Comparison of ENCODE assay signal across 19 cellular contexts in the genomic region with DNA sequence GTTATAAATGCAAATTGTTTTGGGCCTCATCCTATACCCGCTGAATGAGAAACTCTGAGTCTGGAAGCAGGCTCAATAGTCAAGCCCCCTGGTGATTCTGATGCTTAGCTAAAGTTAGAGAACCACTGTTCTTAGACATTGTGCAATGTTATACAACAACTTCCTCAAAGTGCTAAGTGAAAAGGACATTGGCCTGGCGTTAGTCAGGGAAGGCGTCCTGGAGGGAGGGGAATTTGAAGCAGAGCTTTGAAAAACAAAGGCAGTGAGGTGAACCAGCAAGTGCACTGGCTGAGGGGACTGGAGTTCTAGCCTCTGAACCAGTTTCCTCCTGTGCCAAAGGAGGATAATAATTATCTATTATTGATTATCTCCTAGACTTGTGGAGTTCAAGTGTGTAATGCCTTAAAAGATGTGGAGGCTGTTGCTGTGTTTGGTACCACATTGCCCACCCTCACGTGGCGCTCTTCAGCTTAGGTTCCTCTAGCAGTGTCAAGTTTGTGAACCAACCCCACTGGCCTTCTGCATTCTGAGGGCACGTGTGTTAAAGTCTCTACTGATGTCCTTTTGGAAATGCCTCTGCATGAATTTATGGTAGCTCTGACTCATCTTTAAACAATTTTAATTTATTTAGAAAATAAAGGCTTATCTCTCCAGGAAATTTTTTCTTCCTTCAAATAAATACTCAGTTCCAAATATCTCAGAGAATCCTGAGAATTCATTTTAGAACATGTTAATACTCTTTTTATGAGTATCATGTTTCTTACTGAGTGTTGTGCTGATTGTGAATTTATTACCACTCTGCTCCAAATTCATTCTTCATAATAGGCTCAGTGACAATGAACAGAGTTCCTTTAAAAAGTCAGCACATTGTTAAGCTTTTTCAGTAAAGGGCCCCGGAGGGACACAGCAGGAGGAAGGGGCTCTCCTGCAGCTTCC. TPM values are rescaled to one million over a fixed set of nuclear protein-coding genes. Genes with fewer than 3 reads are reported as not detected.
DNase-seq lines count a peak whose midpoint lies in the region; ATAC-seq and FAIRE-seq lines count a peak whose summit lies in the region.
"Had no signal": no experiment of that assay in that cellular context is flagged by ENCODE, and none has a peak within 500 bp of the region (broad histone marks: within the 10 kb centered on the region; RNA-seq: fewer than 3 reads in every experiment).

No MANE protein-coding gene starts in this region.

- H3K27me3 ChIP-seq in naive thymus-derived CD4-positive, alpha-beta T cell (ENCODE audit: control insufficient read depth in 2 of 2, insufficient read depth in 2 of 2, low read length in 2 of 2), result peaks cover 0 to 3% of the 10 kb centered on the region in 2 donors

- CTCF ChIA-PET in naive thymus-derived CD4-positive, alpha-beta T cell (lab: Charles Lee), result no interaction called here

- H3K9me3 Mint-ChIP-seq in naive thymus-derived CD4-positive, alpha-beta T cell, result no peaks in the 10 kb centered on the region
- H3K9me3 Mint-ChIP-seq: central memory CD8-positive, alpha-beta T cell; H9; T-helper 2 cell treated with Interferon-gamma antibody and Interleukin-4, amounts not matched to agents 5 μg/mL and 100 μg/mL, for 36 hours had no signal

- peaks cover 4 to 16% (median 10%) of the 10 kb centered on the region in 7 donors for H3K4me1 Mint-ChIP-seq in naive thymus-derived CD4-positive, alpha-beta T cell

- FAIRE-seq in endometrium (lab: Jason Lieb, UNC), result peak; percentile 94

- ATAC-seq in naive thymus-derived CD4-positive, alpha-beta T cell, result peak; percentile 59
- ATAC-seq in HG03439 (IDR thresholded peaks at IDR 0.05; ENCODE audit: unreplicated experiment) (no peak), HG02642 (IDR thresholded peaks at IDR 0.05; ENCODE audit: poor library complexity, unreplicated experiment) (no peak)
- ATAC-seq: gastrocnemius medialis had no signal

- H3K27ac Mint-ChIP-seq in naive thymus-derived CD4-positive, alpha-beta T cell, result no peak overlapping the region
- H3K27ac Mint-ChIP-seq: H9; T-helper 2 cell treated with Interferon-gamma antibody and Interleukin-4, amounts not matched to agents 5 μg/mL and 100 μg/mL, for 36 hours had no signal

- H3K27me3 Mint-ChIP-seq in naive thymus-derived CD4-positive, alpha-beta T cell, result peaks cover 47 to 62% (median 57%) of the 10 kb centered on the region in 5 donors

- H3K4me3 Mint-ChIP-seq in naive thymus-derived CD4-positive, alpha-beta T cell, result no peak overlapping the region
- H3K4me3 Mint-ChIP-seq: central memory CD8-positive, alpha-beta T cell; T-helper 2 cell treated with Interferon-gamma antibody and Interleukin-4, amounts not matched to agents 5 μg/mL and 100 μg/mL, for 36 hours had no signal

- H3K36me3 ChIP-seq in naive thymus-derived CD4-positive, alpha-beta T cell (ENCODE audit: control insufficient read depth in 2 of 3, insufficient read depth in 3 of 3, low read length in 3 of 3), result no peaks in the 10 kb centered on the region
- H3K36me3 ChIP-seq: gastrocnemius medialis, upper lobe of left lung had no signal

- no peak overlapping the region for H3K4me3 ChIP-seq in naive thymus-derived CD4-positive, alpha-beta T cell (ENCODE audit: low read length)
- H3K4me3 ChIP-seq: gastrocnemius medialis, spleen, upper lobe of left lung had no signal

- H3K4me1 ChIP-seq in naive thymus-derived CD4-positive, alpha-beta T cell (ENCODE audit: control insufficient read depth in 2 of 2, insufficient read depth in 2 of 2, low read length in 2 of 2), result peaks cover 0 to 5% of the 10 kb centered on the region in 2 donors

- intact Hi-C loops in naive thymus-derived CD4-positive, alpha-beta T cell (cut with micrococcal nuclease), result no loop called here

- POLR2A ChIA-PET in naive thymus-derived CD4-positive, alpha-beta T cell (lab: Charles Lee), result no interaction called here

- peaks cover 0 to 3% (median 0%) of the 10 kb centered on the region in 5 donors for H3K36me3 Mint-ChIP-seq in naive thymus-derived CD4-positive, alpha-beta T cell

- H3K9me3 ChIP-seq in naive thymus-derived CD4-positive, alpha-beta T cell (ENCODE audit: control insufficient read depth in 2 of 3, low read length in 3 of 3), result no peaks in the 10 kb centered on the region
- H3K9me3 ChIP-seq: gastrocnemius medialis, spleen, upper lobe of left lung had no signal

- DNase-seq in EH (ENCODE audit: low read depth) (peak; percentile 43), NOMO-1 treated with DMSO at 0.1 percent for 48 hours (lab: John Stamatoyannopoulos, UW; ENCODE audit: unreplicated experiment) (peak; percentile 85), HuH-7.5 (ENCODE audit: low spot score) (no peak)
- no peak for DNase-seq in naive thymus-derived CD4-positive, alpha-beta T cell
- no peak for DNase-seq in activated CD4-positive, alpha-beta T cell treated with anti-CD3 and anti-CD28 coated beads for 48 hours
- DNase-seq: DND-41; gastrocnemius medialis; H9; NCI-H1930; NCI-H526; spleen; stimulated activated naive CD4-positive, alpha-beta T cell; upper lobe of left lung had no signal

- H3K27ac ChIP-seq in naive thymus-derived CD4-positive, alpha-beta T cell (ENCODE audit: low read depth, low read length), result no peak overlapping the region
- H3K27ac ChIP-seq: gastrocnemius medialis, KMS-11, upper lobe of left lung had no signal

RNA-seq across cellular contexts. Expression of gene CD1D, which starts 5.3 kb away (rescaled TPM):
- total RNA-seq in naive thymus-derived CD4-positive, alpha-beta T cell, result 10 to 100 TPM in 1 of 5 experiments, 1 to 10 TPM in 1, under 1 TPM in 1, not detected in 2; 0.16 to 13.2 (median 1.7) TPM
- under 1 TPM in 1 of 2 donors, not detected in 1; 0.09 TPM for polyA plus RNA-seq in naive thymus-derived CD4-positive, alpha-beta T cell

Comparison
In these comparisons a context has a peak if more than half of its experiments do, and no peak if none do; other contexts are left out.
1. DNase-seq: peak in EH (single experiment) and NOMO-1 treated with DMSO at 0.1 percent for 48 hours (single experiment); none in naive thymus-derived CD4-positive, alpha-beta T cell (0 of 9), HuH-7.5 (single experiment) and activated CD4-positive, alpha-beta T cell treated with anti-CD3 and anti-CD28 coated beads for 48 hours (single experiment).